In genomic region chr11:67398661-67399563, GRCh38 we compare ENCODE assay signal across 19 cellular contexts. TPM values are rescaled to one million over a fixed set of nuclear protein-coding genes. Genes with fewer than 3 reads are reported as not detected.
DNase-seq lines count a peak whose midpoint lies in the region; ATAC-seq, FAIRE-seq and TF ChIP-seq lines count a peak whose summit lies in the region.
"Had no signal": no experiment of that assay in that cellular context is flagged by ENCODE, and none has a peak within 500 bp of the region (broad histone marks: within the 10 kb centered on the region; RNA-seq: fewer than 3 reads in every experiment).

No MANE protein-coding gene starts in this region.

- H3K27me3 ChIP-seq in DOHH2 (ENCODE audit: control insufficient read depth, low read length), result no peaks in the 10 kb centered on the region
- H3K27me3 ChIP-seq: stomach had no signal

- POLR2A ChIA-PET in AG04449 (lab: Yijun Ruan, JAX), result interaction anchor here (1.1 kb wide), 1 partner anchor 26 kb away, joined by 3 read pairs; no protein-coding TSS in a partner anchor
- POLR2A ChIA-PET in activated CD8-positive, alpha-beta T cell treated with anti-CD3 and anti-CD28 coated beads, Interleukin-2, amount 10 ng/mL, durations not matched to agents 7 days and 5 days (lab: Charles Lee), result interaction anchor here (3.2 to 6.9 kb wide), 2 partner anchors 38 to 39 kb away, joined by 11 to 109 read pairs; partner anchors contain the start of gene PTPRCAP

- no peaks in the 10 kb centered on the region for H3K27me3 Mint-ChIP-seq in activated CD8-positive, alpha-beta T cell treated with anti-CD3 and anti-CD28 coated beads, Interleukin-2, amount 10 ng/mL, durations not matched to agents 7 days and 5 days (ENCODE audit: low read depth)
- no peaks in the 10 kb centered on the region for H3K27me3 Mint-ChIP-seq in mesothelial cell of epicardium (ENCODE audit: low read depth)
- peaks cover 10% of the 10 kb centered on the region for H3K27me3 Mint-ChIP-seq in glutamatergic neuron (ENCODE audit: unreplicated experiment)

- CTCF ChIA-PET in AG04449 (lab: Yijun Ruan, JAX), result interaction anchor here (1.0 to 47.5 kb wide), 2 partner anchors 15 to 30 kb away, joined by 3 to 2108 read pairs; partner anchors contain the start of genes CLCF1 and POLD4
- CTCF ChIA-PET in activated CD8-positive, alpha-beta T cell treated with anti-CD3 and anti-CD28 coated beads, Interleukin-2, amount 10 ng/mL, durations not matched to agents 7 days and 5 days (lab: Charles Lee), result interaction anchor here (0.8 to 31.4 kb wide), 4 partner anchors 17 to 53 kb away, joined by 4 to 998 read pairs (median 20); partner anchors contain the start of gene POLD4

- peaks cover 54% of the 10 kb centered on the region for H3K4me1 ChIP-seq in DOHH2 (ENCODE audit: control insufficient read depth, low read length)
- peaks cover 5 to 17% of the 10 kb centered on the region in 2 donors for H3K4me1 ChIP-seq in kidney (ENCODE audit: control insufficient read depth in 1 of 2, insufficient read depth in 1 of 2, low read depth in 1 of 2, low read length in 2 of 2)

- peak overlapping the region; percentile 12; the same call in 1 of the 2 replicates for H3K4me3 ChIP-seq in AG04449 (ENCODE audit: low read depth, low read length)
- no peak overlapping the region for H3K4me3 ChIP-seq in DOHH2 (ENCODE audit: low read length)
- no peak overlapping the region for H3K4me3 ChIP-seq in kidney (ENCODE audit: low read length in 2 of 2)
- H3K4me3 ChIP-seq: lung had no signal

- H3K9me3 ChIP-seq in DOHH2 (ENCODE audit: control insufficient read depth, insufficient read depth, low read length) (no peaks in the 10 kb centered on the region), kidney (ENCODE audit: control insufficient read depth in 1 of 2, low read length in 2 of 2) (no peaks in the 10 kb centered on the region)
- H3K9me3 ChIP-seq: psoas muscle, stomach had no signal

- no peaks in the 10 kb centered on the region for H3K9me3 Mint-ChIP-seq in activated CD8-positive, alpha-beta T cell treated with anti-CD3 and anti-CD28 coated beads, Interleukin-2, amount 10 ng/mL, durations not matched to agents 7 days and 5 days (ENCODE audit: insufficient read depth)
- H3K9me3 Mint-ChIP-seq in mesothelial cell of epicardium (no peaks in the 10 kb centered on the region), glutamatergic neuron (ENCODE audit: unreplicated experiment) (peaks cover 1% of the 10 kb centered on the region)
- H3K9me3 Mint-ChIP-seq: CD14-positive monocyte had no signal

- TF ChIP-seq CTCF in AG04449 (IDR thresholded peaks at IDR 0.05; ENCODE audit: insufficient read depth, low read length, missing control alignments) (no peak), DOHH2 (IDR thresholded peaks at IDR 0.05; ENCODE audit: low read depth, low read length, poor library complexity, severe bottlenecking) (no peak), mesothelial cell of epicardium (IDR thresholded peaks at IDR 0.05; ENCODE audit: unreplicated experiment) (no peak), kidney (IDR thresholded peaks at IDR 0.05; ENCODE audit: borderline replicate concordance, extremely low read depth, insufficient read depth) (no peak), glutamatergic neuron (IDR thresholded peaks at IDR 0.05; ENCODE audit: partially characterized antibody, unreplicated experiment) (no peak)

- DNase-seq in AG04449 (ENCODE audit: low read depth, low spot score), result no peak
- no peak for DNase-seq in activated CD8-positive, alpha-beta T cell treated with anti-CD3 and anti-CD28 coated beads, Interleukin-2, amount 10 ng/mL, durations not matched to agents 7 days and 5 days
- no peak for DNase-seq in mesothelial cell of epicardium (ENCODE audit: low spot score in 2 of 2, unreplicated experiment in 2 of 2)
- DNase-seq in kidney, result no peak
- no peak for DNase-seq in glutamatergic neuron
- DNase-seq: activated effector memory CD4-positive, alpha-beta T cell treated with Interleukin-2 at 50 U/mL for 16 hours; GF-D8; NCI-H1436; NCI-H524; psoas muscle; SHP77 treated with DMSO at 0.1 percent for 48 hours; stimulated activated CD4-positive, alpha-beta T cell treated with anti-CD3 and anti-CD28 coated beads, Interleukin-2, amount 100 ng/mL, for 48 hours; stomach had no signal

- H4K20me1 ChIP-seq in DOHH2 (ENCODE audit: control insufficient read depth, insufficient read depth, low read depth, low read length), result peaks cover 7% of the 10 kb centered on the region; the same call in 1 of the 2 replicates

- no peaks in the 10 kb centered on the region for H3K9me2 ChIP-seq in DOHH2 (replicated peaks; ENCODE audit: control insufficient read depth, low read length)

- peaks cover 59% of the 10 kb centered on the region for H3K36me3 Mint-ChIP-seq in activated CD8-positive, alpha-beta T cell treated with anti-CD3 and anti-CD28 coated beads, Interleukin-2, amount 10 ng/mL, durations not matched to agents 7 days and 5 days (ENCODE audit: low read depth)
- H3K36me3 Mint-ChIP-seq in mesothelial cell of epicardium, result peaks cover 2% of the 10 kb centered on the region
- H3K36me3 Mint-ChIP-seq in glutamatergic neuron (ENCODE audit: unreplicated experiment), result no peaks in the 10 kb centered on the region

- peaks cover 14% of the 10 kb centered on the region; the same call in 1 of the 2 replicates for H3F3A ChIP-seq in DOHH2 (ENCODE audit: control insufficient read depth, insufficient read depth)

- H3K36me3 ChIP-seq in DOHH2 (ENCODE audit: control insufficient read depth, low read length) (peaks cover 70% of the 10 kb centered on the region), kidney (ENCODE audit: control insufficient read depth in 1 of 2, insufficient read depth in 2 of 2, low read length in 2 of 2) (peaks cover 2 to 19% of the 10 kb centered on the region in 2 donors)

- no peak overlapping the region for H3K27ac ChIP-seq in DOHH2 (ENCODE audit: low read depth, low read length)
- H3K27ac ChIP-seq in kidney (ENCODE audit: low read depth in 2 of 2, low read length in 2 of 2), result no peak overlapping the region

- peak overlapping the region; percentile 82; the same call in 1 of the 2 replicates for H3K4me2 ChIP-seq in DOHH2 (ENCODE audit: low read length)

- no peak overlapping the region for H3K9ac ChIP-seq in kidney (ENCODE audit: low read length in 2 of 2)

- H3K27ac Mint-ChIP-seq in activated CD8-positive, alpha-beta T cell treated with anti-CD3 and anti-CD28 coated beads, Interleukin-2, amount 10 ng/mL, durations not matched to agents 7 days and 5 days, result peak overlapping the region; percentile 64
- H3K27ac Mint-ChIP-seq in mesothelial cell of epicardium (no peak overlapping the region), glutamatergic neuron (ENCODE audit: unreplicated experiment) (no peak overlapping the region)

- H3K4me1 Mint-ChIP-seq in activated CD8-positive, alpha-beta T cell treated with anti-CD3 and anti-CD28 coated beads, Interleukin-2, amount 10 ng/mL, durations not matched to agents 7 days and 5 days (ENCODE audit: low read depth), result peaks cover 68% of the 10 kb centered on the region
- H3K4me1 Mint-ChIP-seq in mesothelial cell of epicardium (peaks cover 15% of the 10 kb centered on the region), glutamatergic neuron (ENCODE audit: low read depth, unreplicated experiment) (peaks cover 4% of the 10 kb centered on the region)

- H3K79me2 ChIP-seq in DOHH2 (ENCODE audit: control insufficient read depth, low read length), result peaks cover 72% of the 10 kb centered on the region

- peak overlapping the region; percentile 40 for H3K4me3 Mint-ChIP-seq in activated CD8-positive, alpha-beta T cell treated with anti-CD3 and anti-CD28 coated beads, Interleukin-2, amount 10 ng/mL, durations not matched to agents 7 days and 5 days
- H3K4me3 Mint-ChIP-seq in mesothelial cell of epicardium, result peak overlapping the region; percentile 11
- no peak overlapping the region for H3K4me3 Mint-ChIP-seq in glutamatergic neuron (ENCODE audit: unreplicated experiment)
- H3K4me3 Mint-ChIP-seq: CD14-positive monocyte had no signal

- no peak for FAIRE-seq in kidney (lab: Jason Lieb, UNC)

- intact Hi-C loops in kidney (cut with DNase I), result no loop called here

- ATAC-seq in activated CD8-positive, alpha-beta T cell treated with anti-CD3 and anti-CD28 coated beads, Interleukin-2, amount 10 ng/mL, durations not matched to agents 7 days and 5 days, result no peak
- ATAC-seq in HG03521 (IDR thresholded peaks at IDR 0.05; ENCODE audit: unreplicated experiment) (no peak), GM21528 (IDR thresholded peaks at IDR 0.05; ENCODE audit: low FRiP score, unreplicated experiment) (no peak)
- ATAC-seq: esophagus mucosa, psoas muscle had no signal

RNA-seq across cellular contexts. Expression of gene PPP1CA, which starts 2.7 kb away (rescaled TPM):
- total RNA-seq in activated CD8-positive, alpha-beta T cell treated with anti-CD3 and anti-CD28 coated beads, Interleukin-2, amount 10 ng/mL, durations not matched to agents 7 days and 5 days, result 100 to 1,000 TPM; 429 to 434 TPM
- total RNA-seq in mesothelial cell of epicardium (103 to 107 TPM (median 103 TPM) in 3 replicates), kidney (155 TPM), glutamatergic neuron (ENCODE audit: unreplicated experiment) (163 TPM)
- polyA plus RNA-seq in kidney (ENCODE audit: insufficient read depth, low read depth, low replicate concordance), result 210 TPM

RNA-seq across cellular contexts. Expression of gene TBC1D10C, which starts 5.0 kb away (rescaled TPM):
- total RNA-seq in activated CD8-positive, alpha-beta T cell treated with anti-CD3 and anti-CD28 coated beads, Interleukin-2, amount 10 ng/mL, durations not matched to agents 7 days and 5 days, result 100 to 1,000 TPM; 345 to 352 TPM
- total RNA-seq in mesothelial cell of epicardium (0.41 to 0.82 TPM (median 0.74 TPM) in 3 replicates), kidney (13.9 TPM), glutamatergic neuron (ENCODE audit: unreplicated experiment) (not detected)
- polyA plus RNA-seq in kidney (ENCODE audit: insufficient read depth, low read depth, low replicate concordance), result 1.7 TPM

RNA-seq across cellular contexts. Expression of gene RAD9A, which starts 7.1 kb away (rescaled TPM):
- 10 to 100 TPM; 59.5 to 60.4 TPM for total RNA-seq in activated CD8-positive, alpha-beta T cell treated with anti-CD3 and anti-CD28 coated beads, Interleukin-2, amount 10 ng/mL, durations not matched to agents 7 days and 5 days
- 44.7 to 48.8 TPM (median 48.7 TPM) in 3 replicates for total RNA-seq in mesothelial cell of epicardium
- 17.8 TPM for total RNA-seq in kidney
- polyA plus RNA-seq in kidney (ENCODE audit: insufficient read depth, low read depth, low replicate concordance), result 16.4 TPM
- total RNA-seq in glutamatergic neuron (ENCODE audit: unreplicated experiment), result 12.1 TPM

RNA-seq across cellular contexts. Expression of gene CARNS1, which starts 16.6 kb away (rescaled TPM):
- total RNA-seq in activated CD8-positive, alpha-beta T cell treated with anti-CD3 and anti-CD28 coated beads, Interleukin-2, amount 10 ng/mL, durations not matched to agents 7 days and 5 days, result 1 to 10 TPM; 4.8 to 4.9 TPM
- total RNA-seq in mesothelial cell of epicardium, result 19.5 to 24.6 TPM (median 21.1 TPM) in 3 replicates
- 1.7 TPM for total RNA-seq in kidney
- 0.80 TPM for polyA plus RNA-seq in kidney (ENCODE audit: insufficient read depth, low read depth, low replicate concordance)
- total RNA-seq in glutamatergic neuron (ENCODE audit: unreplicated experiment), result 0.07 TPM
- polyA plus RNA-seq: CD14-positive monocyte had no signal

RNA-seq across cellular contexts. Expression of gene CLCF1, which starts 25.5 kb away (rescaled TPM):
- under 1 TPM; 0.29 to 0.50 TPM for total RNA-seq in activated CD8-positive, alpha-beta T cell treated with anti-CD3 and anti-CD28 coated beads, Interleukin-2, amount 10 ng/mL, durations not matched to agents 7 days and 5 days
- 5.9 to 6.3 TPM (median 6.1 TPM) in 3 replicates for total RNA-seq in mesothelial cell of epicardium
- 15.8 TPM for total RNA-seq in kidney
- polyA plus RNA-seq in kidney (ENCODE audit: insufficient read depth, low read depth, low replicate concordance), result 5.7 TPM
- total RNA-seq in glutamatergic neuron (ENCODE audit: unreplicated experiment), result not detected

Comparison
In these comparisons a context has a peak if more than half of its experiments do, and no peak if none do; other contexts are left out.
1. RNA of gene TBC1D10C, which starts 5.0 kb away (total RNA-seq): 345 to 352 TPM in activated CD8-positive, alpha-beta T cell treated with anti-CD3 and anti-CD28 coated beads, Interleukin-2, amount 10 ng/mL, durations not matched to agents 7 days and 5 days; 13.9 TPM in kidney (single experiment), 0.41 to 0.82 TPM in mesothelial cell of epicardium and not detected in glutamatergic neuron (single experiment); every median in the first group is over 10 times any median in the second.